Comparison of ENCODE assay signal across 8 cellular contexts in the genomic region with DNA sequence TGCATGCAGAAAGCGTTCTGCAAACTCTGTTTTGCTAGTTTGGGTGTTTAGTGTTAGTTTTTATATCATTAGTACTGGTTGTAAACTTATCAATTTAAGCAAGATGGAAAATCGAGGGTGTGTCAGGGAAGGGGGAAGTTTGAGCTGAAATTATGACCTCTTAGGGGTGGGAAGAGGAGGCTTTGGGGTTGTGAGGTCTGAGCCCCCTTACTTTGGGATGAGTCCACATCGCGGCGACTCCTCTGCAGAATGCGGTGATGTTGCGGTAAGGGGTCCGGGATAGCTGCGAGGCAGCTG. TPM values are rescaled to one million over a fixed set of nuclear protein-coding genes. Genes with fewer than 3 reads are reported as not detected.
DNase-seq lines count a peak whose midpoint lies in the region; ATAC-seq and TF ChIP-seq lines count a peak whose summit lies in the region.

No MANE protein-coding gene starts in this region.

- H3K36me3 Mint-ChIP-seq in Caco-2 (ENCODE audit: insufficient read depth, unreplicated experiment), result peaks cover 29% of the 10 kb centered on the region
- peaks cover 2% of the 10 kb centered on the region for H3K36me3 Mint-ChIP-seq in chondrocyte (ENCODE audit: low read depth)

- no peaks in the 10 kb centered on the region for H3K9me3 ChIP-seq in Caco-2
- no peaks in the 10 kb centered on the region for H3K9me3 ChIP-seq in IMR-90 (ENCODE audit: control insufficient read depth, insufficient read depth, low read length)
- H3K9me3 ChIP-seq in neuronal stem cell (replicated peaks in 1 of 2; ENCODE audit: control insufficient read depth in 2 of 2, insufficient read depth in 1 of 2, low read depth in 1 of 2, low read length in 2 of 2), result no peaks in the 10 kb centered on the region

- no peak for ATAC-seq in IMR-90 (ENCODE audit: low read depth)

- H2AFZ ChIP-seq in IMR-90 (replicated peaks; ENCODE audit: low read length, poor library complexity), result peak overlapping the region; percentile 73
- no peak overlapping the region for H2AFZ ChIP-seq in neuronal stem cell (ENCODE audit: low read length)

- no peak overlapping the region for H3K14ac ChIP-seq in IMR-90 (replicated peaks; ENCODE audit: low read depth, low read length)
- H3K14ac ChIP-seq in neuronal stem cell (ENCODE audit: low read length), result no peak overlapping the region

- in situ Hi-C loops in IMR-90 (cut with MboI; ENCODE audit: low sequenced_read_pairs), result no loop called here

- H3K4me1 ChIP-seq in Caco-2 (0 out of 2 replicates have a peak, but pooled peaks cover 3% of the 10 kb centered on the region), IMR-90 (ENCODE audit: control insufficient read depth, insufficient read depth, low read length) (no peaks in the 10 kb centered on the region), neuronal stem cell (ENCODE audit: control insufficient read depth in 2 of 2, insufficient read depth in 1 of 2, low read depth in 1 of 2, low read length in 2 of 2) (peaks cover 5 to 12% of the 10 kb centered on the region in 2 donors)

- H4K8ac ChIP-seq in IMR-90 (ENCODE audit: low read depth in 2 of 2, low read length in 2 of 2) (no peak overlapping the region), neuronal stem cell (ENCODE audit: low read depth, low read length) (no peak overlapping the region)

- 0 out of 2 replicates have a peak, but pooled peaks have one; percentile 15 for TF ChIP-seq RAD21 in IMR-90 (IDR thresholded peaks at IDR 0.05; ENCODE audit: low read length)

- H3K9ac ChIP-seq in IMR-90 (ENCODE audit: low read depth, low read length) (no peak overlapping the region), neuronal stem cell (ENCODE audit: low read depth, low read length, poor library complexity) (no peak overlapping the region)

- H3K27ac ChIP-seq in IMR-90 (ENCODE audit: insufficient read depth, low read length) (no peak overlapping the region), neuronal stem cell (replicated peaks; ENCODE audit: low read length) (no peak overlapping the region)

- no peaks in the 10 kb centered on the region for H3K27me3 ChIP-seq in Caco-2 (replicated peaks; ENCODE audit: control insufficient read depth, insufficient read depth, low read length)
- no peaks in the 10 kb centered on the region for H3K27me3 ChIP-seq in IMR-90 (ENCODE audit: control insufficient read depth, insufficient read depth, low read length)
- H3K27me3 ChIP-seq in neuronal stem cell (ENCODE audit: control insufficient read depth in 3 of 3, insufficient read depth in 3 of 3, low read depth in 1 of 3, low read length in 3 of 3), result no peaks in the 10 kb centered on the region

- DNase-seq in Caco-2, result no peak
- DNase-seq in IMR-90, result no peak
- no peak for DNase-seq in chondrocyte (ENCODE audit: low spot score)
- DNase-seq in neuronal stem cell (ENCODE audit: low spot score), result no peak
- no peak for DNase-seq in D341Med (ENCODE audit: low spot score)
- DNase-seq in SW480 (ENCODE audit: low spot score), result no peak
- no peak for DNase-seq in NCI-H2171 (lab: John Stamatoyannopoulos, UW)
- DNase-seq in NCI-H1105 treated with DMSO at 0.1 percent for 48 hours (lab: John Stamatoyannopoulos, UW), result no peak

- H3K56ac ChIP-seq in IMR-90 (ENCODE audit: extremely low read depth, insufficient read depth, low read length), result no peak overlapping the region

- no peak overlapping the region for H2AK9ac ChIP-seq in IMR-90 (replicated peaks; ENCODE audit: low read depth, low read length, poor library complexity)

- H3K36me3 ChIP-seq in Caco-2 (ENCODE audit: control insufficient read depth, insufficient read depth, low read length), result no peaks in the 10 kb centered on the region; the same call in 1 of the 2 replicates
- H3K36me3 ChIP-seq in IMR-90 (ENCODE audit: control insufficient read depth, insufficient read depth, low read length), result peaks cover 4% of the 10 kb centered on the region; the same call in 1 of the 2 replicates
- peaks cover 4 to 5% of the 10 kb centered on the region in 2 donors for H3K36me3 ChIP-seq in neuronal stem cell (replicated peaks in 1 of 2; ENCODE audit: control insufficient read depth in 2 of 2, insufficient read depth in 2 of 2, low read length in 2 of 2)

- dilution Hi-C loops in IMR-90 (cut with HindIII; ENCODE audit: low sequenced_read_pairs, unreplicated experiment), result no loop called here

- H3K18ac ChIP-seq in IMR-90 (ENCODE audit: low read depth, low read length), result no peak overlapping the region
- peak overlapping the region; percentile 80 for H3K18ac ChIP-seq in neuronal stem cell (ENCODE audit: low read length)

- H3K27ac Mint-ChIP-seq in Caco-2 (ENCODE audit: unreplicated experiment), result peak overlapping the region; percentile 99
- peak overlapping the region; percentile 89 for H3K27ac Mint-ChIP-seq in chondrocyte (ENCODE audit: unreplicated experiment)

- H3K4me3 Mint-ChIP-seq in Caco-2 (ENCODE audit: unreplicated experiment), result peak overlapping the region; percentile 85
- H3K4me3 Mint-ChIP-seq in chondrocyte (ENCODE audit: unreplicated experiment), result no peak overlapping the region

- H2BK20ac ChIP-seq in IMR-90 (ENCODE audit: low read depth, low read length), result no peak overlapping the region

- CTCF ChIA-PET in Caco-2 (lab: Charles Lee) (interaction anchor here (0.7 to 1.0 kb wide), 3 partner anchors 15 to 116 kb away, joined by 3 to 4 read pairs (median 3); no protein-coding TSS in a partner anchor), IMR-90 (lab: Yijun Ruan, JAX) (no interaction called here)

- H2BK12ac ChIP-seq in neuronal stem cell (ENCODE audit: low read length), result no peak overlapping the region

- TF ChIP-seq CTCF in Caco-2 (IDR thresholded peaks at IDR 0.05; ENCODE audit: insufficient read depth in 1 of 2, low read depth in 1 of 2, low read length in 1 of 2, severe bottlenecking in 1 of 2, unreplicated experiment in 1 of 2) (no peak), IMR-90 (conservative IDR thresholded peaks at IDR 0.05; ENCODE audit: low read depth, low read length) (no peak), chondrocyte (IDR thresholded peaks at IDR 0.05) (no peak)

- peaks cover 8% of the 10 kb centered on the region for H3K4me1 Mint-ChIP-seq in Caco-2 (ENCODE audit: low read depth, unreplicated experiment)
- H3K4me1 Mint-ChIP-seq in chondrocyte (ENCODE audit: low read depth), result peaks cover 22% of the 10 kb centered on the region

- H3K4ac ChIP-seq in IMR-90 (ENCODE audit: low read depth, low read length) (no peak overlapping the region), neuronal stem cell (ENCODE audit: low read length) (no peak overlapping the region)

- BruUV-seq in Caco-2 (replicated peaks; lab: Mats Ljungman, UMichigan) (no TSS peak), IMR-90 (replicated peaks; lab: Mats Ljungman, UMichigan) (no TSS peak)

- H3K79me1 ChIP-seq in IMR-90 (ENCODE audit: low read depth in 1 of 2, low read length in 2 of 2) (peaks cover 9 to 37% of the 10 kb centered on the region in 2 experiments; a peak in 3 of 4 replicates), neuronal stem cell (ENCODE audit: low read depth, low read length) (peaks cover 9% of the 10 kb centered on the region)

- H2AK5ac ChIP-seq in IMR-90 (ENCODE audit: low read depth, low read length), result no peak overlapping the region
- H2AK5ac ChIP-seq in neuronal stem cell (ENCODE audit: low read depth, low read length), result no peak overlapping the region

- POLR2A ChIA-PET in Caco-2 (lab: Charles Lee) (interaction anchor here (0.7 kb wide), 1 partner anchor 137 kb away, joined by 7 read pairs; no protein-coding TSS in a partner anchor), IMR-90 (lab: Charles Lee; ENCODE audit: unreplicated experiment) (no interaction called here)

- peaks cover 9% of the 10 kb centered on the region for H4K20me1 ChIP-seq in IMR-90 (ENCODE audit: insufficient read depth, low read length)

- H3K4me2 ChIP-seq in IMR-90 (ENCODE audit: low read depth, low read length) (no peak overlapping the region), neuronal stem cell (ENCODE audit: insufficient read depth, low read length, poor library complexity, severe bottlenecking) (peak overlapping the region; percentile 54)

- H3K9me1 ChIP-seq in IMR-90 (ENCODE audit: insufficient read depth, low read length), result no peaks in the 10 kb centered on the region

- 0 out of 2 replicates have a peak overlapping the region, but pooled peaks have one; percentile 14 for H3K4me3 ChIP-seq in Caco-2 (ENCODE audit: low read depth, low read length)
- no peak overlapping the region for H3K4me3 ChIP-seq in IMR-90 (ENCODE audit: insufficient read depth, low read depth, low read length)
- peak overlapping the region in 1 of 2 donors; percentile 19 for H3K4me3 ChIP-seq in neuronal stem cell (ENCODE audit: low read length in 2 of 2)

- no peak overlapping the region for H2BK5ac ChIP-seq in IMR-90 (ENCODE audit: low read depth, low read length, poor library complexity, severe bottlenecking)
- no peak overlapping the region for H2BK5ac ChIP-seq in neuronal stem cell (ENCODE audit: low read length)

- WGBS in IMR-90 (ENCODE audit: extremely low coverage in 2 of 2, insufficient read length in 1 of 2), 2 experiments, result 6% methylated on average over 3 of the region's 9 CpGs; no CpG with 5 or more reads in 1 of the 2 experiments
- no CpG with 5 or more reads among the region's 9 CpGs for WGBS in neuronal stem cell (ENCODE audit: extremely low coverage in 2 of 2, insufficient read length in 2 of 2, insufficient replicate concordance in 1 of 2), 2 donors

- H3K9me3 Mint-ChIP-seq in Caco-2 (ENCODE audit: unreplicated experiment), result no peaks in the 10 kb centered on the region
- no peaks in the 10 kb centered on the region for H3K9me3 Mint-ChIP-seq in chondrocyte (ENCODE audit: low read depth)

- no peak for TF ChIP-seq POLR2A in IMR-90 (IDR thresholded peaks at IDR 0.05; ENCODE audit: low read depth, low read length)

- no peak overlapping the region for H2BK120ac ChIP-seq in IMR-90 (ENCODE audit: low read depth, low read length)
- no peak overlapping the region for H2BK120ac ChIP-seq in neuronal stem cell (ENCODE audit: low read depth, low read length)

- intact Hi-C loops in Caco-2 (cut with micrococcal nuclease; ENCODE audit: unreplicated experiment), result no loop called here
- intact Hi-C loops in IMR-90 (cut with micrococcal nuclease), result loop anchor here (1.0 kb wide), 1 partner anchor 104 kb away; no protein-coding TSS in a partner anchor

- H4K91ac ChIP-seq in IMR-90 (ENCODE audit: insufficient read depth, low read depth, low read length), result no peak overlapping the region
- no peak overlapping the region for H4K91ac ChIP-seq in neuronal stem cell (ENCODE audit: low read depth, low read length, poor library complexity)

- H3K23ac ChIP-seq in IMR-90 (ENCODE audit: low read depth, low read length), result no peak overlapping the region
- H3K23ac ChIP-seq in neuronal stem cell (ENCODE audit: low read depth, low read length, poor library complexity), result no peak overlapping the region

- H2BK15ac ChIP-seq in IMR-90 (ENCODE audit: low read depth, low read length) (no peak overlapping the region), neuronal stem cell (ENCODE audit: low read length) (no peak overlapping the region)

- H4K5ac ChIP-seq in IMR-90 (ENCODE audit: low read depth, low read length), result no peak overlapping the region

- H3K27me3 Mint-ChIP-seq in Caco-2 (ENCODE audit: insufficient read depth, unreplicated experiment), result peaks cover 6% of the 10 kb centered on the region
- no peaks in the 10 kb centered on the region for H3K27me3 Mint-ChIP-seq in chondrocyte (ENCODE audit: low read depth)

RNA-seq across cellular contexts. Expression of a gene that starts 0.7 kb away (rescaled TPM):
- total RNA-seq in Caco-2 (2022) (111 and 114 TPM in 2 replicates), IMR-90 (2012; rRNA removed) (60.8 and 64.7 TPM in 2 replicates), chondrocyte (57.3 to 66.1 TPM (median 57.8 TPM) in 3 replicates)
- polyA plus RNA-seq in IMR-90 (2012; rRNA removed), result 136 and 167 TPM in 2 replicates
- 283 and 387 TPM in 2 replicates for polyA plus RNA-seq in IMR-90 (2012; cell fraction: cytosol; rRNA removed)
- 76.0 and 256 TPM in 2 replicates for polyA plus RNA-seq in IMR-90 (2012; cell fraction: nucleus; rRNA removed; ENCODE audit: low replicate concordance)
- 61.9 TPM for polyA plus RNA-seq in neuronal stem cell (2013, experiment 1 of 2)
- 60.2 TPM for polyA plus RNA-seq in neuronal stem cell (2013, experiment 2 of 2)

RNA-seq across cellular contexts. Expression of a gene that starts 18.4 kb away (rescaled TPM):
- total RNA-seq in Caco-2 (2022), result 67.3 and 75.7 TPM in 2 replicates
- total RNA-seq in IMR-90 (2012; rRNA removed), result 22.8 and 23.9 TPM in 2 replicates
- polyA plus RNA-seq in IMR-90 (2012; rRNA removed), result 51.8 and 63.6 TPM in 2 replicates
- 37.4 and 106 TPM in 2 replicates for polyA plus RNA-seq in IMR-90 (2012; cell fraction: cytosol; rRNA removed)
- 22.7 and 61.5 TPM in 2 replicates for polyA plus RNA-seq in IMR-90 (2012; cell fraction: nucleus; rRNA removed; ENCODE audit: low replicate concordance)
- total RNA-seq in chondrocyte, result 30.1 to 34.3 TPM (median 32.5 TPM) in 3 replicates
- polyA plus RNA-seq in neuronal stem cell (2013, experiment 1 of 2), result 41.6 TPM
- polyA plus RNA-seq in neuronal stem cell (2013, experiment 2 of 2), result 42.6 TPM

RNA-seq across cellular contexts. Expression of a gene that starts 24.4 kb away (rescaled TPM):
- total RNA-seq in Caco-2 (2022) (165 and 180 TPM in 2 replicates), IMR-90 (2012; rRNA removed) (22.0 and 35.3 TPM in 2 replicates), chondrocyte (81.1 to 88.0 TPM (median 82.5 TPM) in 3 replicates)
- polyA plus RNA-seq in IMR-90 (2012; rRNA removed), result 62.8 and 63.6 TPM in 2 replicates
- 32.2 and 39.6 TPM in 2 replicates for polyA plus RNA-seq in IMR-90 (2012; cell fraction: cytosol; rRNA removed)
- 127 and 151 TPM in 2 replicates for polyA plus RNA-seq in IMR-90 (2012; cell fraction: nucleus; rRNA removed; ENCODE audit: low replicate concordance)
- polyA plus RNA-seq in neuronal stem cell (2013, experiment 1 of 2), result 124 TPM
- 126 TPM for polyA plus RNA-seq in neuronal stem cell (2013, experiment 2 of 2)

RNA-seq across cellular contexts. Expression of a gene that starts 55.2 kb away (rescaled TPM):
- total RNA-seq in Caco-2 (2022) (1,192 and 1,341 TPM in 2 replicates), IMR-90 (2012; rRNA removed) (834 and 1,179 TPM in 2 replicates), chondrocyte (614 to 734 TPM (median 636 TPM) in 3 replicates)
- 1,855 and 2,269 TPM in 2 replicates for polyA plus RNA-seq in IMR-90 (2012; rRNA removed)
- 15,264 and 18,725 TPM in 2 replicates for polyA plus RNA-seq in IMR-90 (2012; cell fraction: cytosol; rRNA removed)
- polyA plus RNA-seq in IMR-90 (2012; cell fraction: nucleus; rRNA removed; ENCODE audit: low replicate concordance), result 1,510 and 3,480 TPM in 2 replicates
- polyA plus RNA-seq in neuronal stem cell (2013, experiment 1 of 2), result 3,965 TPM
- polyA plus RNA-seq in neuronal stem cell (2013, experiment 2 of 2), result 3,732 TPM
